ENCODE assay signal across 17 cellular contexts in the genomic region with DNA sequence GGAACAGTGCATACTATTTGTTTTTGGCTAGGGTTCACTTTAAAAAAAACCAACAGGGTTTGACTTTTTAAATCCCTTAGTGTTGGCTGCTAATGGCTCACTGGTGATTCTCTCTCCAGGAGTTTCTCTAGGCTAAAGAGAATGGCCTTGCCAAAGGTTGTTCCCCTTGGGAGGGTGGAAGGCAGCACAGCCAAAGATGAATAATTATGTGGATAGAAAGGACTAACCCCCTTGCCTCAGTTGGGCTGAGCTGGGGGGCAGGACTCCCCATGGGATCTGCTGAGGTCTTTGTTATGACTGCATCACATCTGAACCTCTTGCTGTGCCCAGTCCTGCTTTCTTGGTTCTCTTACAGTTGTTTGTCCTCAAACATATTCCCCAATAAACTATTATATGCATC.
"Had no signal": no experiment of that assay in that cellular context is flagged by ENCODE, and none has a peak within 500 bp of the region (broad histone marks: within the 10 kb centered on the region; RNA-seq: fewer than 3 reads in every experiment).

No MANE protein-coding gene starts in this region.

- H3K27ac Mint-ChIP-seq: activated naive CD4-positive, alpha-beta T cell treated with anti-CD3 and anti-CD28 coated beads for 36 hours; dendritic cell treated with granulocyte-macrophage colony-stimulating factor and Interleukin-4, amounts not matched to agents 40 ng/mL and 50 ng/mL, for 4 days; naive B cell had no signal

- H3K4me3 Mint-ChIP-seq: activated naive CD4-positive, alpha-beta T cell treated with anti-CD3 and anti-CD28 coated beads for 36 hours; central memory CD8-positive, alpha-beta T cell; dendritic cell treated with granulocyte-macrophage colony-stimulating factor and Interleukin-4, amounts not matched to agents 40 ng/mL and 50 ng/mL, for 4 days had no signal

- H3K4me1 Mint-ChIP-seq: central memory CD8-positive, alpha-beta T cell; naive B cell had no signal

- DNase-seq: activated CD4-positive, alpha-beta T cell treated with anti-CD3 and anti-CD28 coated beads for 4 hours; activated CD8-positive, alpha-beta memory T cell treated with anti-CD3 and anti-CD28 coated beads for 24 hours; activated naive CD4-positive, alpha-beta T cell treated with anti-CD3 and anti-CD28 coated beads for 36 hours; adrenal gland; foreskin melanocyte; kidney; naive B cell; retina; small intestine; SW 1271; transverse colon; WERI-Rb-1 had no signal

- H3K36me3 ChIP-seq: adrenal gland, heart left ventricle, SJSA1, transverse colon, WERI-Rb-1 had no signal

- H3K4me1 ChIP-seq: adrenal gland, parathyroid adenoma, SJSA1 had no signal

- H3K36me3 Mint-ChIP-seq: naive B cell had no signal

- H3K27me3 Mint-ChIP-seq: dendritic cell treated with granulocyte-macrophage colony-stimulating factor and Interleukin-4, amounts not matched to agents 40 ng/mL and 50 ng/mL, for 4 days had no signal

- H3K79me2 ChIP-seq: parathyroid adenoma had no signal

- H2AFZ ChIP-seq: parathyroid adenoma had no signal

- H3K9me3 Mint-ChIP-seq: activated naive CD4-positive, alpha-beta T cell treated with anti-CD3 and anti-CD28 coated beads for 36 hours; central memory CD8-positive, alpha-beta T cell had no signal

- H3K27me3 ChIP-seq: adrenal gland, heart left ventricle, SJSA1, transverse colon had no signal

- H3K4me3 ChIP-seq: adrenal gland, heart left ventricle, SJSA1, transverse colon had no signal

- H3K27ac ChIP-seq: adrenal gland, heart left ventricle, parathyroid adenoma, SJSA1, transverse colon, WERI-Rb-1 had no signal
